1 cellular context compared by ENCODE assay signal in genomic region chr17:77319211-77320031, GRCh38.
TF ChIP-seq lines count a peak whose summit lies in the region.

No MANE protein-coding gene starts in this region.

TF ChIP-seq in GM12878, 131 proteins besides CTCF, POLR2A, EP300 and RAD21 (continued from another document):
- no peak for TF ChIP-seq IRF5 (IDR thresholded peaks at IDR 0.05; ENCODE audit: borderline replicate concordance)
TF ChIP-seq in GM12878: peak in this region for 41.
